26 cellular contexts compared by ENCODE assay signal in the genomic region with DNA sequence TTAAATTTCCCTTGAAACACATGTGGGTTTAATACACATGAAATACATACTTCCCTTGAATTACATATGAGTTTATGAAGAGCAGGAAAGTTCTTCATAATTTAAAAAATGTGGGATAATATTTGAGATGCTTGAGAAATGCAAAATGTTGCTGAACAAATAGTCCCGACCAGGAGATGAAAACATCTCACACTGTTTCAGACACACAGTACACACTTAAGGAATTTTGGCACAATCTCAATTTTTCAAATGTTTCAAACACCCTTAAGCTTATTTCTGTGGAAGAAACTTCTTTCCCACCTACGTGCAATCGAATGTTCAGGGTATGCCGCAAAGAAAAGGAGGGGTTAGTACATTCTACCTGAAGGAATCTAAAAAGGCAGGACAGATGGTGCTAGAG.
"Had no signal": no experiment of that assay in that cellular context is flagged by ENCODE, and none has a peak within 500 bp of the region (broad histone marks: within the 10 kb centered on the region; RNA-seq: fewer than 3 reads in every experiment).

No MANE protein-coding gene starts in this region.

- H3K27ac ChIP-seq: esophagus muscularis mucosa, gastroesophageal sphincter, neural progenitor cell, tibial nerve, VCaP had no signal

- FAIRE-seq: astrocyte, colon, kidney had no signal

- H3K4me1 ChIP-seq: esophagus muscularis mucosa, gastroesophageal sphincter, tibial nerve had no signal

- H3K4me2 ChIP-seq: neural progenitor cell had no signal

- H3K4me3 ChIP-seq: esophagus muscularis mucosa, gastroesophageal sphincter, neural progenitor cell, tibial nerve had no signal

- H3K27me3 ChIP-seq: gastroesophageal sphincter, neural progenitor cell, tibial nerve had no signal

- ATAC-seq: gastroesophageal sphincter; left colon; naive thymus-derived CD8-positive, alpha-beta T cell; right cardiac atrium had no signal

- H3K9me3 ChIP-seq: gastroesophageal sphincter, tibial nerve had no signal

- DNase-seq: activated CD4-positive, alpha-beta T cell treated with anti-CD3 and anti-CD28 coated beads for 48 hours; activated CD4-positive, alpha-beta T cell treated with anti-CD3 and anti-CD28 coated beads, Interleukin-2, amount 50 U/mL, for 48 hours; activated CD8-positive, alpha-beta memory T cell treated with anti-CD3 and anti-CD28 coated beads for 24 hours; activated effector memory CD4-positive, alpha-beta T cell treated with anti-CD3 and anti-CD28 coated beads, Interleukin-2, amount 50 U/mL, for 16 hours; activated naive CD4-positive, alpha-beta T cell treated with anti-CD3 and anti-CD28 coated beads for 36 hours; activated naive CD8-positive, alpha-beta T cell treated with anti-CD3 and anti-CD28 coated beads, Interleukin-2, amount 10 ng/mL, durations not matched to agents 7 days and 5 days; activated T-cell treated with anti-CD3 and anti-CD28 coated beads, Interleukin-2, amount 50 U/mL, for 1 hour; amniotic stem cell; caudate nucleus; dermis blood vessel endothelial cell; effector CD4-positive, alpha-beta T cell; head of caudate nucleus; immature natural killer cell; kidney; left colon; naive thymus-derived CD8-positive, alpha-beta T cell; occipital lobe; right cardiac atrium; stimulated activated naive CD4-positive, alpha-beta T cell had no signal

- H3K9ac ChIP-seq: neural progenitor cell had no signal

- H3K36me3 ChIP-seq: esophagus muscularis mucosa, gastroesophageal sphincter, neural progenitor cell, tibial nerve had no signal

- H2AFZ ChIP-seq: neural progenitor cell had no signal
